30 cellular contexts compared by ENCODE assay signal in genomic region chr10:88147000-88147798, GRCh38.
DNase-seq lines count a peak whose midpoint lies in the region; ATAC-seq, FAIRE-seq and TF ChIP-seq lines count a peak whose summit lies in the region.
"Had no signal": no experiment of that assay in that cellular context is flagged by ENCODE, and none has a peak within 500 bp of the region (broad histone marks: within the 10 kb centered on the region; RNA-seq: fewer than 3 reads in every experiment).

No MANE protein-coding gene starts in this region.

- POLR2A ChIA-PET in naive thymus-derived CD8-positive, alpha-beta T cell (lab: Charles Lee): no interaction called here

- H3K27me3 ChIP-seq in lower lobe of right lung (ENCODE audit: low read depth) (no peaks in the 10 kb centered on the region), subcutaneous abdominal adipose tissue (ENCODE audit: control insufficient read depth in 5 of 5, insufficient read depth in 4 of 5, low read length in 5 of 5) (no peaks in the 10 kb centered on the region)
- H3K27me3 ChIP-seq: foreskin keratinocyte, hepatocyte, left lung had no signal

- intact Hi-C loops in lower lobe of right lung (cut with DNase I): no loop called here

- no peak for TF ChIP-seq CTCF in fibroblast of mammary gland (conservative IDR thresholded peaks at IDR 0.05; ENCODE audit: control insufficient read depth, insufficient read depth, low read depth, low read length)
- no peak for TF ChIP-seq CTCF in lower lobe of right lung (IDR thresholded peaks at IDR 0.05)

- DNase-seq in HTR-8/SVneo (ENCODE audit: insufficient read length, low spot score) (no peak), fibroblast of mammary gland (ENCODE audit: low read depth) (peak; percentile 33), lower lobe of right lung (no peak), NAMALWA (ENCODE audit: low spot score) (no peak), kidney tubule cell (ENCODE audit: low spot score) (no peak)
- no peak for DNase-seq in naive thymus-derived CD8-positive, alpha-beta T cell
- no peak for DNase-seq in activated CD4-positive, alpha-beta T cell treated with anti-CD3 and anti-CD28 coated beads for 48 hours
- DNase-seq: activated CD4-positive, alpha-beta T cell treated with anti-CD3 and anti-CD28 coated beads for 1 hour; activated effector memory CD4-positive, alpha-beta T cell treated with Interleukin-2 at 50 U/mL for 16 hours; activated naive CD8-positive, alpha-beta T cell treated with anti-CD3 and anti-CD28 coated beads for 36 hours; AML-193; CD4-positive, alpha-beta memory T cell; effector CD4-positive, alpha-beta T cell; foreskin keratinocyte; GM23248; left lung; naive thymus-derived CD4-positive, alpha-beta T cell; NCI-H1436 treated with DMSO at 0.1 percent for 48 hours; occipital lobe; retina; SK-N-SH; stimulated activated CD4-positive, alpha-beta T cell treated with anti-CD3 and anti-CD28 coated beads, Interleukin-4, amount 100 ng/mL, for 24 hours; stimulated activated naive B cell treated with anti-CD40 and anti-IgM and Interleukin-4, amounts not matched to agents 10 μg/mL and 1 μg/mL and 100 μg/mL, for 72 hours; T-helper 17 cell had no signal

- no peak overlapping the region for H3K4me3 Mint-ChIP-seq in naive thymus-derived CD8-positive, alpha-beta T cell
- H3K4me3 Mint-ChIP-seq: activated naive CD8-positive, alpha-beta T cell treated with anti-CD3 and anti-CD28 coated beads for 36 hours; CD4-positive, alpha-beta memory T cell; mesothelial cell of epicardium; naive thymus-derived CD4-positive, alpha-beta T cell; stimulated activated naive B cell treated with anti-CD40 and anti-IgM and Interleukin-4, amounts not matched to agents 10 μg/mL and 1 μg/mL and 100 μg/mL, for 72 hours; T-helper 17 cell had no signal

- no peak for ATAC-seq in lower lobe of right lung
- no peak for ATAC-seq in naive thymus-derived CD8-positive, alpha-beta T cell
- ATAC-seq: A549; foreskin keratinocyte; left lung; naive thymus-derived CD4-positive, alpha-beta T cell; stimulated activated naive B cell treated with anti-CD40 and anti-IgM and Interleukin-4, amounts not matched to agents 10 μg/mL and 1 μg/mL and 100 μg/mL, for 72 hours; T-helper 17 cell had no signal

- H3K9me3 ChIP-seq in lower lobe of right lung (no peaks in the 10 kb centered on the region), subcutaneous abdominal adipose tissue (ENCODE audit: control insufficient read depth in 5 of 5, low read length in 5 of 5) (no peaks in the 10 kb centered on the region)
- H3K9me3 ChIP-seq: A549, left lung, SK-N-SH had no signal

- H3K4me1 ChIP-seq in lower lobe of right lung (no peaks in the 10 kb centered on the region), subcutaneous abdominal adipose tissue (ENCODE audit: control insufficient read depth in 5 of 5, insufficient read depth in 5 of 5, low read length in 5 of 5) (peaks cover 3 to 23% (median 14%) of the 10 kb centered on the region in 5 donors)
- H3K4me1 ChIP-seq: left lung had no signal

- H3K27ac Mint-ChIP-seq in naive thymus-derived CD8-positive, alpha-beta T cell: no peak overlapping the region
- H3K27ac Mint-ChIP-seq: activated naive CD8-positive, alpha-beta T cell treated with anti-CD3 and anti-CD28 coated beads for 36 hours; CD4-positive, alpha-beta memory T cell; mesothelial cell of epicardium; stimulated activated naive B cell treated with anti-CD40 and anti-IgM and Interleukin-4, amounts not matched to agents 10 μg/mL and 1 μg/mL and 100 μg/mL, for 72 hours; T-helper 17 cell had no signal

- peak overlapping the region in 2 of 5 donors; percentile 49 to 75 for H3K9ac ChIP-seq in subcutaneous abdominal adipose tissue (ENCODE audit: low read length in 5 of 5)
- H3K9ac ChIP-seq: GM23248, KMS-11, SK-N-SH had no signal

- no peaks in the 10 kb centered on the region for H3K27me3 Mint-ChIP-seq in naive thymus-derived CD8-positive, alpha-beta T cell
- H3K27me3 Mint-ChIP-seq: activated naive CD8-positive, alpha-beta T cell treated with anti-CD3 and anti-CD28 coated beads for 36 hours; CD4-positive, alpha-beta memory T cell; stimulated activated naive B cell treated with anti-CD40 and anti-IgM and Interleukin-4, amounts not matched to agents 10 μg/mL and 1 μg/mL and 100 μg/mL, for 72 hours; T-helper 17 cell had no signal

- peak overlapping the region; percentile 15 for H3K27ac ChIP-seq in lower lobe of right lung
- peak overlapping the region; percentile 80 for H3K27ac ChIP-seq in subcutaneous abdominal adipose tissue (ENCODE audit: low read depth, low read length)
- H3K27ac ChIP-seq: A549, epithelial cell of prostate, foreskin keratinocyte, GM23248, hepatocyte, KMS-11 had no signal

- H3K36me3 ChIP-seq in lower lobe of right lung: no peaks in the 10 kb centered on the region
- H3K36me3 ChIP-seq in subcutaneous abdominal adipose tissue (ENCODE audit: control insufficient read depth in 5 of 5, insufficient read depth in 5 of 5, low read length in 5 of 5): no peaks in the 10 kb centered on the region
- H3K36me3 ChIP-seq: left lung had no signal

- H3K4me1 Mint-ChIP-seq in naive thymus-derived CD8-positive, alpha-beta T cell: peaks cover 1 to 5% (median 2%) of the 10 kb centered on the region in 4 donors
- H3K4me1 Mint-ChIP-seq: T-helper 17 cell had no signal

- H3K36me3 Mint-ChIP-seq in naive thymus-derived CD8-positive, alpha-beta T cell: no peaks in the 10 kb centered on the region
- H3K36me3 Mint-ChIP-seq: CD4-positive, alpha-beta memory T cell; mesothelial cell of epicardium had no signal

- peak; percentile 44 for FAIRE-seq in HTR-8/SVneo (lab: Jason Lieb, UNC)
- FAIRE-seq: A549 had no signal

- no peaks in the 10 kb centered on the region for H3K9me3 Mint-ChIP-seq in naive thymus-derived CD8-positive, alpha-beta T cell
- H3K9me3 Mint-ChIP-seq: activated naive CD8-positive, alpha-beta T cell treated with anti-CD3 and anti-CD28 coated beads for 36 hours; CD4-positive, alpha-beta memory T cell had no signal

- H3K4me3 ChIP-seq in fibroblast of mammary gland (ENCODE audit: control insufficient read depth, low read depth, low read length): no peak overlapping the region
- H3K4me3 ChIP-seq in lower lobe of right lung: no peak overlapping the region
- no peak overlapping the region for H3K4me3 ChIP-seq in subcutaneous abdominal adipose tissue (ENCODE audit: low read depth in 1 of 5, low read length in 5 of 5)
- H3K4me3 ChIP-seq: A549, GM23248, hepatocyte, left lung had no signal
